Comparison of ENCODE assay signal across 23 cellular contexts in the genomic region with DNA sequence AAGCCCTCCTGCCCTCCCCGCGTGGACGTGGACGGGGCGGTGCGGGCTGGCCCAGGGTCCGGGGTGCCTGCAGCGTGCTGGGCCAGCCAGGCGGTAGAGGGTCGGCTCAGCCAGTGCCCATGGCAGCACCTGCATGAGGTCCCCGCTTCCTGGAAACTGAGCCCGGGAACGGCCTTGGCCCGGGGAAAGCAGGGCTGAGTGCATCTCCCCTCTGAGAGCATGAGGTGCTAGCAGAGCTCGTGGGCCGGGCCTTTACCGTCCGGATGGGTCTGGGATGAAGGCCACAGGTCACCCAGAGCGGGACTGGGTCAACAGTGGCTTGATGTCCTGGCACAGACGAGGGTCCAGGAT. TPM values are rescaled to one million over a fixed set of nuclear protein-coding genes. Genes with fewer than 3 reads are reported as not detected.
DNase-seq lines count a peak whose midpoint lies in the region; ATAC-seq and TF ChIP-seq lines count a peak whose summit lies in the region.
"Had no signal": no experiment of that assay in that cellular context is flagged by ENCODE, and none has a peak within 500 bp of the region (broad histone marks: within the 10 kb centered on the region; RNA-seq: fewer than 3 reads in every experiment).

No MANE protein-coding gene starts in this region.

- H3K36me3 ChIP-seq in sigmoid colon = no peaks in the 10 kb centered on the region
- H3K36me3 ChIP-seq: colonic mucosa had no signal

- no peak overlapping the region for H3K4me3 Mint-ChIP-seq in dendritic cell treated with granulocyte-macrophage colony-stimulating factor and Interleukin-4, amounts not matched to agents 40 ng/mL and 50 ng/mL, for 4 days
- H3K4me3 Mint-ChIP-seq in mesothelial cell of epicardium = no peak overlapping the region
- H3K4me3 Mint-ChIP-seq: activated naive CD8-positive, alpha-beta T cell treated with anti-CD3 and anti-CD28 coated beads, Interleukin-2, amount 50 U/mL, for 24 hours; CD14-positive monocyte had no signal

- TF ChIP-seq CTCF in mesothelial cell of epicardium (IDR thresholded peaks at IDR 0.05; ENCODE audit: unreplicated experiment) (no peak), sigmoid colon (IDR thresholded peaks at IDR 0.05) (no peak)

- no peak for TF ChIP-seq EP300 in sigmoid colon (IDR thresholded peaks at IDR 0.05)

- H3K4me3 ChIP-seq in sigmoid colon = no peak overlapping the region
- H3K4me3 ChIP-seq: colonic mucosa, smooth muscle cell had no signal

- H3K4me1 ChIP-seq in sigmoid colon = peaks cover 0 to 79% (median 42%) of the 10 kb centered on the region in 4 donors
- H3K4me1 ChIP-seq: colonic mucosa had no signal

- WGBS in sigmoid colon, 2 donors = 95 to 97% methylated on average over 20 of the region's 20 CpGs

- no peak for TF ChIP-seq POLR2A in sigmoid colon (IDR thresholded peaks at IDR 0.05)

- ATAC-seq in HG02571 (IDR thresholded peaks at IDR 0.05; ENCODE audit: unreplicated experiment) (no peak), GM18907 (IDR thresholded peaks at IDR 0.05; ENCODE audit: unreplicated experiment) (no peak)
- ATAC-seq: activated naive CD8-positive, alpha-beta T cell treated with anti-CD3 and anti-CD28 coated beads, Interleukin-2, amount 50 U/mL, for 24 hours had no signal

- peaks cover 9% of the 10 kb centered on the region for H3K9me3 Mint-ChIP-seq in dendritic cell treated with granulocyte-macrophage colony-stimulating factor and Interleukin-4, amounts not matched to agents 40 ng/mL and 50 ng/mL, for 4 days
- no peaks in the 10 kb centered on the region for H3K9me3 Mint-ChIP-seq in mesothelial cell of epicardium
- H3K9me3 Mint-ChIP-seq: activated naive CD8-positive, alpha-beta T cell treated with anti-CD3 and anti-CD28 coated beads, Interleukin-2, amount 50 U/mL, for 24 hours; brain; T-helper 2 cell treated with Interferon-gamma antibody and Interleukin-4, amounts not matched to agents 5 μg/mL and 100 μg/mL, for 36 hours had no signal

- no peaks in the 10 kb centered on the region for H3K27me3 Mint-ChIP-seq in dendritic cell treated with granulocyte-macrophage colony-stimulating factor and Interleukin-4, amounts not matched to agents 40 ng/mL and 50 ng/mL, for 4 days
- no peaks in the 10 kb centered on the region for H3K27me3 Mint-ChIP-seq in mesothelial cell of epicardium (ENCODE audit: low read depth)
- H3K27me3 Mint-ChIP-seq: activated naive CD8-positive, alpha-beta T cell treated with anti-CD3 and anti-CD28 coated beads, Interleukin-2, amount 50 U/mL, for 24 hours had no signal

- intact Hi-C loops in dendritic cell treated with granulocyte-macrophage colony-stimulating factor and Interleukin-4, amounts not matched to agents 40 ng/mL and 50 ng/mL, for 4 days (cut with micrococcal nuclease) = loop anchor here (5.0 kb wide), 1 partner anchor 33 kb away; no protein-coding TSS in a partner anchor
- intact Hi-C loops in sigmoid colon (cut with DNase I) = no loop called here

- no peaks in the 10 kb centered on the region for H3K27me3 ChIP-seq in sigmoid colon
- H3K27me3 ChIP-seq: colonic mucosa had no signal

- H3K27ac Mint-ChIP-seq in dendritic cell treated with granulocyte-macrophage colony-stimulating factor and Interleukin-4, amounts not matched to agents 40 ng/mL and 50 ng/mL, for 4 days = peak overlapping the region; percentile 50
- peak overlapping the region; percentile 29 for H3K27ac Mint-ChIP-seq in mesothelial cell of epicardium
- H3K27ac Mint-ChIP-seq: T-helper 2 cell treated with Interferon-gamma antibody and Interleukin-4, amounts not matched to agents 5 μg/mL and 100 μg/mL, for 36 hours had no signal

- DNase-seq in EL = peak; percentile 30
- no peak for DNase-seq in mesothelial cell of epicardium (ENCODE audit: low spot score in 2 of 2, unreplicated experiment in 2 of 2)
- no peak for DNase-seq in sigmoid colon
- no peak for DNase-seq in mucosa of gallbladder (ENCODE audit: low spot score)
- DNase-seq: activated CD4-positive, alpha-beta T cell treated with anti-CD3 and anti-CD28 coated beads, Interleukin-2, amount 50 U/mL, for 48 hours; activated CD8-positive, alpha-beta memory T cell treated with anti-CD3 and anti-CD28 coated beads, Interleukin-2, amount 50 U/mL, for 48 hours; activated naive CD8-positive, alpha-beta T cell treated with anti-CD3 and anti-CD28 coated beads, Interleukin-2, amount 50 U/mL, for 24 hours; colonic mucosa; GDM1; head of caudate nucleus; NCI-H1694; nucleus accumbens; stimulated activated CD4-positive, alpha-beta T cell treated with anti-CD3 and anti-CD28 coated beads, Interleukin-2, amount 100 ng/mL, for 48 hours; stimulated activated naive CD4-positive, alpha-beta T cell treated with Interleukin-2 at 50 U/mL for 16 hours had no signal

- H3K9me3 ChIP-seq in sigmoid colon = no peaks in the 10 kb centered on the region
- H3K9me3 ChIP-seq: colonic mucosa had no signal

- peak overlapping the region; percentile 75 for H3K27ac ChIP-seq in temporal lobe (ENCODE audit: low read depth, low read length)
- peak overlapping the region in 2 of 4 donors; percentile 40 to 79 for H3K27ac ChIP-seq in sigmoid colon
- H3K27ac ChIP-seq: colonic mucosa, VCaP had no signal

- no peaks in the 10 kb centered on the region for H3K36me3 Mint-ChIP-seq in dendritic cell treated with granulocyte-macrophage colony-stimulating factor and Interleukin-4, amounts not matched to agents 40 ng/mL and 50 ng/mL, for 4 days (ENCODE audit: low read depth)
- no peaks in the 10 kb centered on the region for H3K36me3 Mint-ChIP-seq in mesothelial cell of epicardium
- H3K36me3 Mint-ChIP-seq: brain, CD14-positive monocyte had no signal

- peaks cover 43% of the 10 kb centered on the region for H3K4me1 Mint-ChIP-seq in dendritic cell treated with granulocyte-macrophage colony-stimulating factor and Interleukin-4, amounts not matched to agents 40 ng/mL and 50 ng/mL, for 4 days (ENCODE audit: low read depth)
- H3K4me1 Mint-ChIP-seq in mesothelial cell of epicardium = peaks cover 67% of the 10 kb centered on the region

RNA-seq across cellular contexts. Expression of gene TSHZ1, which starts 39.8 kb away (rescaled TPM):
- 48.6 to 50.6 TPM (median 50.0 TPM) in 3 replicates for total RNA-seq in mesothelial cell of epicardium
- 8.6 TPM for total RNA-seq in temporal lobe
- 10 to 100 TPM; 23.0 to 29.4 (median 27.9) TPM for total RNA-seq in sigmoid colon
- 1 to 10 TPM; 7.8 to 9.8 (median 8.8) TPM for polyA plus RNA-seq in sigmoid colon
- 32.0 TPM for total RNA-seq in mucosa of gallbladder

RNA-seq across cellular contexts. Expression of gene PTGR3, which starts 41.5 kb away (rescaled TPM):
- 47.0 to 52.6 TPM (median 52.1 TPM) in 3 replicates for total RNA-seq in mesothelial cell of epicardium
- total RNA-seq in temporal lobe = 15.5 TPM
- 10 to 100 TPM; 24.3 to 33.8 (median 25.4) TPM for total RNA-seq in sigmoid colon
- polyA plus RNA-seq in sigmoid colon = 10 to 100 TPM; 22.7 to 31.8 (median 29.4) TPM
- total RNA-seq in mucosa of gallbladder = 41.1 TPM
